ENCODE assay signal across 8 cellular contexts in the genomic region with DNA sequence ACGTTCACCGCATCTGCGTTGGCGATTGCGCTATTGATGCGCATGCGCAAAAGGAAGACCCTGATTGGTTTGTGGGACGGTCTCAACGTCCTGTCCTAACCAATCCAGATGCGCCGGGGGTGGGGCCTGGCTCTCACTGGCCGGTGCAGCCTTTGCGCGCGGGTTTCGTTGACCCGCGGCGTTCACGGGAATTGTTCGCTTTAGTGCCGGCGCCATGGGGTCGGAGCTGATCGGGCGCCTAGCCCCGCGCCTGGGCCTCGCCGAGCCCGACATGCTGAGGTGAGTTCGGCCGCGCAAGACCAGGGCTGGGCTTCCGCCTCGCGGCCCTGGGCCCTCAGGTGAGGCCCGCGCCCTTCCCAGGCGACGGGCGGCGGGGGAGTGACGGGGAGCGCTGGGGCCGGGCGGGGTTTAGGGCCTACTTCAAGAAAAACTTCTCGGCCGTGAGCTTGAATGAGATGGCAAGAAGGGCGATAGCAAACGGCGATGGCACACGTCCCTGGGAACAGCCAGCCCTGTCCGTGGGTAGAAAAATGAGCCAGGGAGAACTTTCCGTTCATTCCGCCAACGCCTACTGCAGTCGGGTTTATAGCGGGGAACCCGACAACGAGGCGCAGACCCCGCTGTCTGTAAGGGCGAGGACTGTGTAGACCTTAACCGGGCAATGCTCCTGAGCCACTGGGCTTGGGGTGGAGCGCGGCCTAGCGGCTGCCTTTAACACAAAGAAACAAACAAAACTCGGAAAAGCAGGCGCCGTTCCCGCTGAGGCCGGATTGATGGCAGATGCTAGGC. TPM values are rescaled to one million over a fixed set of nuclear protein-coding genes. Genes with fewer than 3 reads are reported as not detected.
DNase-seq lines count a peak whose midpoint lies in the region; ATAC-seq and TF ChIP-seq lines count a peak whose summit lies in the region.

A gene with protein sequence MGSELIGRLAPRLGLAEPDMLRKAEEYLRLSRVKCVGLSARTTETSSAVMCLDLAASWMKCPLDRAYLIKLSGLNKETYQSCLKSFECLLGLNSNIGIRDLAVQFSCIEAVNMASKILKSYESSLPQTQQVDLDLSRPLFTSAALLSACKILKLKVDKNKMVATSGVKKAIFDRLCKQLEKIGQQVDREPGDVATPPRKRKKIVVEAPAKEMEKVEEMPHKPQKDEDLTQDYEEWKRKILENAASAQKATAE (plus strand): TSS at position 168 of the 789 bp plus-strand sequence. CDS start 47 bp downstream, at position 215.

- 3% methylated on average over 28 of the region's 73 CpGs for WGBS in mammary epithelial cell (ENCODE audit: low coverage, missing lambda C conversion rate)
- WGBS in smooth muscle cell (ENCODE audit: low lambda C conversion rate): under 1% methylated on average over 62 of the region's 73 CpGs

- H3K27me3 ChIP-seq in AG04450 (ENCODE audit: control insufficient read depth, insufficient read depth, low read length) (no peaks in the 10 kb centered on the region), mammary epithelial cell (ENCODE audit: insufficient read depth, low read length) (no peaks in the 10 kb centered on the region), smooth muscle cell (ENCODE audit: low read depth) (no peaks in the 10 kb centered on the region)

- H3K9me3 ChIP-seq in AG04450 (ENCODE audit: control insufficient read depth, insufficient read depth, low read length) (peaks cover 3% of the 10 kb centered on the region; the same call in 1 of the 2 replicates), mammary epithelial cell (replicated peaks; ENCODE audit: insufficient read depth, low read length) (no peaks in the 10 kb centered on the region), smooth muscle cell (replicated peaks; ENCODE audit: low read depth) (no peaks in the 10 kb centered on the region)

- ATAC-seq in GM18867 (IDR thresholded peaks at IDR 0.05; ENCODE audit: unreplicated experiment): peak; percentile 71
- peak; percentile 72 for ATAC-seq in HG03097 (IDR thresholded peaks at IDR 0.05; ENCODE audit: low FRiP score, unreplicated experiment)

- POLR2A ChIA-PET in AG04450 (lab: Yijun Ruan, JAX): interaction anchor here (0.6 to 0.9 kb wide), 3 partner anchors 10 to 157 kb away, joined by 3 to 4 read pairs (median 3); no protein-coding TSS in a partner anchor

- peak within 1 kb of the TSS; percentile 95 for H3K27ac ChIP-seq in AG04450 (ENCODE audit: low read depth, low read length)
- H3K27ac ChIP-seq in VCaP: peak within 1 kb of the TSS; percentile 75
- H3K27ac ChIP-seq in mammary epithelial cell (ENCODE audit: insufficient read depth, low read depth, low read length): peak within 1 kb of the TSS; percentile 80
- peak within 1 kb of the TSS; percentile 89 for H3K27ac ChIP-seq in smooth muscle cell (ENCODE audit: low read depth)

- DNase-seq in AG04450 (ENCODE audit: low read depth, low spot score): peak; percentile 89
- DNase-seq in NCI-H2196 (lab: John Stamatoyannopoulos, UW; ENCODE audit: unreplicated experiment): peak; percentile 87
- peak; percentile 95 for DNase-seq in mammary epithelial cell
- DNase-seq in iPS-NIHi7 (ENCODE audit: extremely low spot score): peak; percentile 93
- peak; percentile 99 for DNase-seq in smooth muscle cell (lab: John Stamatoyannopoulos, UW; ENCODE audit: unreplicated experiment)

- peaks cover 21% of the 10 kb centered on the region for H3K4me1 ChIP-seq in mammary epithelial cell (ENCODE audit: insufficient read depth, low read length)
- H3K4me1 ChIP-seq in smooth muscle cell (ENCODE audit: low read depth): peaks cover 27% of the 10 kb centered on the region

- CTCF ChIA-PET in AG04450 (lab: Charles Lee): interaction anchor here (0.6 to 4.3 kb wide), 11 partner anchors 12 to 174 kb away, joined by 3 to 29 read pairs (median 3); no protein-coding TSS in a partner anchor
- CTCF ChIA-PET in mammary epithelial cell (lab: Charles Lee; ENCODE audit: low non-redundant PET): interaction anchor here (0.6 to 1.4 kb wide), 6 partner anchors 16 to 349 kb away, joined by 3 to 14 read pairs (median 4); no protein-coding TSS in a partner anchor

- dilution Hi-C loops in mammary epithelial cell (cut with HindIII; ENCODE audit: low sequenced_read_pairs): loop anchor here (5.0 kb wide), 1 partner anchor 103 kb away; no protein-coding TSS in a partner anchor

- TSS peak; percentile 24 for BruUV-seq in mammary epithelial cell (replicated peaks; lab: Mats Ljungman, UMichigan)

- H4K20me1 ChIP-seq in mammary epithelial cell (ENCODE audit: insufficient read depth, low read length) (peaks cover 2% of the 10 kb centered on the region), smooth muscle cell (ENCODE audit: low read depth) (peaks cover 42% of the 10 kb centered on the region)

- in situ Hi-C loops in mammary epithelial cell (cut with MboI; ENCODE audit: low sequenced_read_pairs in 2 of 2): no loop called here

- H3K9ac ChIP-seq in mammary epithelial cell (ENCODE audit: insufficient read depth, low read length) (peak within 1 kb of the TSS; percentile 81), smooth muscle cell (ENCODE audit: low read depth) (peak within 1 kb of the TSS; percentile 88)

- H3K79me2 ChIP-seq in mammary epithelial cell (ENCODE audit: insufficient read depth, low read length): peaks cover 79% of the 10 kb centered on the region
- H3K79me2 ChIP-seq in smooth muscle cell (ENCODE audit: low read depth): peaks cover 62% of the 10 kb centered on the region

- TF ChIP-seq CTCF in AG04450 (IDR thresholded peaks at IDR 0.05; ENCODE audit: low read depth, low read length) (peak; percentile 69), VCaP (conservative IDR thresholded peaks at IDR 0.05) (peak; percentile 63), mammary epithelial cell (conservative IDR thresholded peaks at IDR 0.05 in 1 of 2, IDR thresholded peaks at IDR 0.05 in 1 of 2; ENCODE audit: extremely low read depth in 1 of 2, insufficient read depth in 1 of 2, low read depth in 1 of 2, low read length in 2 of 2) (peak; percentile 48 to 77), smooth muscle cell (IDR thresholded peaks at IDR 0.05; ENCODE audit: borderline replicate concordance, insufficient read depth, poor library complexity, severe bottlenecking) (peak; percentile 34)

- peak within 1 kb of the TSS; percentile 90 for H2AFZ ChIP-seq in mammary epithelial cell (ENCODE audit: low read depth, low read length)
- peak within 1 kb of the TSS; percentile 84 for H2AFZ ChIP-seq in smooth muscle cell (ENCODE audit: low read depth)

- intact Hi-C loops in mammary epithelial cell (cut with micrococcal nuclease): loop anchor here (1.0 to 5.0 kb wide), 5 partner anchors 16 to 218 kb away; a partner anchor contains a TSS

- peaks cover 9% of the 10 kb centered on the region for H3K36me3 ChIP-seq in mammary epithelial cell (ENCODE audit: insufficient read depth, low read length)
- no peaks in the 10 kb centered on the region for H3K36me3 ChIP-seq in smooth muscle cell (ENCODE audit: low read depth)

- peaks cover 15% of the 10 kb centered on the region for H3F3A ChIP-seq in smooth muscle cell (ENCODE audit: low read depth)

- H3K4me3 ChIP-seq in AG04450 (ENCODE audit: low read depth, low read length) (peak within 1 kb of the TSS; percentile 94), mammary epithelial cell (replicated peaks in 1 of 3; ENCODE audit: insufficient read depth in 1 of 3, low read depth in 2 of 3, low read length in 3 of 3) (peak within 1 kb of the TSS; percentile 81 to 98 (median 90)), smooth muscle cell (peak within 1 kb of the TSS; percentile 90)

- peak within 1 kb of the TSS; percentile 96 for H3K4me2 ChIP-seq in mammary epithelial cell (ENCODE audit: insufficient read depth, low read depth, low read length)
- peak within 1 kb of the TSS; percentile 92 for H3K4me2 ChIP-seq in smooth muscle cell

RNA-seq across cellular contexts. Expression of the gene that starts here (rescaled TPM):
- 4.2 and 6.6 TPM in 2 replicates for polyA plus RNA-seq in AG04450 (2011; rRNA removed)
- 1.3 and 1.8 TPM in 2 replicates for polyA minus RNA-seq in AG04450 (2011; rRNA and poly(A)+ RNA removed)
- 10 to 100 TPM in 1 of 2 donors, 1 to 10 TPM in 1; 2.8 to 28.2 TPM for total RNA-seq in mammary epithelial cell
- polyA plus RNA-seq in mammary epithelial cell: 31.3 TPM
- 11.7 TPM for polyA minus RNA-seq in mammary epithelial cell
- total RNA-seq in smooth muscle cell: 10.9 and 29.4 TPM in 2 replicates
- 15.6 and 22.4 TPM in 2 replicates for polyA plus RNA-seq in smooth muscle cell

Comparison
In these comparisons a context has a peak if more than half of its experiments do, and no peak if none do; other contexts are left out.
1. Peak in every context shown above with its lines: DNase-seq, ATAC-seq, H3K4me3 ChIP-seq and H3K27ac ChIP-seq.